31 cellular contexts compared by ENCODE assay signal in genomic region chr1:6979003-6979577, GRCh38.
"Had no signal": no experiment of that assay in that cellular context is flagged by ENCODE, and none has a peak within 500 bp of the region (broad histone marks: within the 10 kb centered on the region; RNA-seq: fewer than 3 reads in every experiment).

No MANE protein-coding gene starts in this region.

- H3K27ac Mint-ChIP-seq: activated naive CD4-positive, alpha-beta T cell treated with anti-CD3 and anti-CD28 coated beads for 36 hours; activated naive CD8-positive, alpha-beta T cell treated with anti-CD3 and anti-CD28 coated beads for 36 hours; nephron progenitor cell; stimulated activated naive B cell treated with anti-CD40 and anti-IgM and Interleukin-4, amounts not matched to agents 10 μg/mL and 1 μg/mL and 100 μg/mL, for 72 hours had no signal

- H3K9ac ChIP-seq: parathyroid adenoma had no signal

- H3K9me3 ChIP-seq: adrenal gland, body of pancreas, gastrocnemius medialis, left ventricle myocardium inferior, right atrium auricular region, tibial nerve had no signal

- H3K9me3 Mint-ChIP-seq: activated naive CD8-positive, alpha-beta T cell treated with anti-CD3 and anti-CD28 coated beads for 36 hours had no signal

- H3K4me3 Mint-ChIP-seq: activated naive CD4-positive, alpha-beta T cell treated with anti-CD3 and anti-CD28 coated beads for 36 hours; activated naive CD8-positive, alpha-beta T cell treated with anti-CD3 and anti-CD28 coated beads for 36 hours; naive B cell; nephron progenitor cell; stimulated activated naive B cell treated with anti-CD40 and anti-IgM and Interleukin-4, amounts not matched to agents 10 μg/mL and 1 μg/mL and 100 μg/mL, for 72 hours had no signal

- H3K36me3 Mint-ChIP-seq: activated naive CD8-positive, alpha-beta T cell treated with anti-CD3 and anti-CD28 coated beads for 36 hours had no signal

- H3K36me3 ChIP-seq: adrenal gland, gastrocnemius medialis, left ventricle myocardium inferior, right atrium auricular region, tibial nerve had no signal

- H3K4me2 ChIP-seq: hepatocyte, smooth muscle cell had no signal

- H3K79me2 ChIP-seq: hepatocyte, parathyroid adenoma had no signal

- DNase-seq: activated CD4-positive, alpha-beta T cell treated with anti-CD3 and anti-CD28 coated beads for 48 hours; activated CD4-positive, alpha-beta T cell treated with anti-CD3 and anti-CD28 coated beads, Interleukin-2, amount 50 U/mL, for 48 hours; activated CD8-positive, alpha-beta memory T cell treated with anti-CD3 and anti-CD28 coated beads for 24 hours; activated effector memory CD4-positive, alpha-beta T cell treated with Interleukin-2 at 50 U/mL for 16 hours; activated naive CD4-positive, alpha-beta T cell treated with anti-CD3 and anti-CD28 coated beads for 36 hours; activated naive CD8-positive, alpha-beta T cell treated with anti-CD3 and anti-CD28 coated beads for 36 hours; adrenal gland; aorta; body of pancreas; cerebellar nuclear complex; dorsolateral prefrontal cortex; effector memory CD4-positive, alpha-beta T cell; erythroblast; gastrocnemius medialis; glutamatergic neuron; left ventricle myocardium inferior; naive B cell; nephron progenitor cell; nucleus accumbens; stimulated activated CD4-positive, alpha-beta T cell treated with anti-CD3 and anti-CD28 coated beads, Interleukin-1b, Interleukin-23, amount 100 ng/mL, for 48 hours; stimulated activated naive B cell treated with anti-CD40 and anti-IgM and Interleukin-4, amounts not matched to agents 10 μg/mL and 1 μg/mL and 100 μg/mL, for 72 hours; T-helper 9 cell had no signal

- H3K4me1 ChIP-seq: adrenal gland, body of pancreas, gastrocnemius medialis, left ventricle myocardium inferior, parathyroid adenoma, right atrium auricular region, tibial nerve had no signal

- H3K4me3 ChIP-seq: adrenal gland, body of pancreas, coronary artery, dorsolateral prefrontal cortex, gastrocnemius medialis, hepatocyte, left ventricle myocardium inferior, lung, right atrium auricular region, smooth muscle cell, tibial nerve had no signal

- H3K4me1 Mint-ChIP-seq: activated naive CD8-positive, alpha-beta T cell treated with anti-CD3 and anti-CD28 coated beads for 36 hours; naive B cell; stimulated activated naive B cell treated with anti-CD40 and anti-IgM and Interleukin-4, amounts not matched to agents 10 μg/mL and 1 μg/mL and 100 μg/mL, for 72 hours had no signal

- H3K27ac ChIP-seq: adrenal gland, body of pancreas, coronary artery, dorsolateral prefrontal cortex, gastrocnemius medialis, hepatocyte, left ventricle myocardium inferior, parathyroid adenoma, right atrium auricular region, tibial nerve, VCaP had no signal

- H3K27me3 ChIP-seq: adrenal gland, body of pancreas, dorsolateral prefrontal cortex, gastrocnemius medialis, hepatocyte, right atrium auricular region, tibial nerve had no signal

- ATAC-seq: activated CD4-positive, CD25-positive, alpha-beta regulatory T cell treated with anti-CD3 and anti-CD28 coated beads, Interleukin-2, amount 50 U/mL, for 24 hours; body of pancreas; gastrocnemius medialis; stimulated activated naive B cell treated with anti-CD40 and anti-IgM and Interleukin-4, amounts not matched to agents 10 μg/mL and 1 μg/mL and 100 μg/mL, for 72 hours had no signal

- H3K27me3 Mint-ChIP-seq: activated naive CD8-positive, alpha-beta T cell treated with anti-CD3 and anti-CD28 coated beads for 36 hours had no signal

- H2AFZ ChIP-seq: hepatocyte, parathyroid adenoma had no signal
